Comparison of ENCODE assay signal across 9 cellular contexts in the genomic region with DNA sequence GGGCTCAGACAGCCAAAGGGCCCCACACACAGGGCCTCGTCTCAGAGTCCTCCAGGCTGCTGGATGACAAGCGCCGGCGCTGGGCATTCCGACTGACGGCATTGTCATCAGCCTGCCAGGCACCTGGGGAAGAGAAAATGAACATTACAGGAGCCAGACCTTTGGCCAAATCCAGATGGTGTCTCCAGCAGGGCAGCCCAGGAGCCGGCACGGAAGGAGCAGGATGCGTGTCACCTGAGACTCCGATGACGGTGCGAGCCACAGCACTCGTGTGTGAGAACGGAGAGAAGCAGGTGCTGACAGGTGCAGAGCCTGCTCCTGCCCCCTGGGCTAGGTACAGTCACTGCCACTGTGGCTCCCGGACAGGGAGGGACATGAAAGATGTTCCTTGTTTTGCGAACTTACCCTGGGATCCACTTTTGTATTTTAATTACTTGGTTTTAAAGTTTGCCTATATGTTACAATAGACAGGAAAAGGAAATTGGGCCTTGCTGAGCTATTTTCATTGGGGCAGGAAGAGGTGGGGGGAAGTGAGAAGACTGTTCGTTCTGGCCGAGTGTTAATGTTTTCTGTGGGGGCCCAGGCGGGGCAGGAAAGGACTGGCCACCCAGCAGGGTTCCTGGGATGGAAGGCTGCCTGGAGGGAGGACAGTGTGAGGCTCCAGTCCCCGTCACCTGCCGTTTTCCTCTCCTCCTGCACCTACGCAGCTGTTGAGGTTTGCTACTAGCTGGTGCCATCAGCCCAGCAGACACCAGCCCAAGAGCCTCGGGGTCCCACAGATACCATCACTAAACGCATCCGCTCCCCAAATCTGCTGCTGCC. TPM values are rescaled to one million over a fixed set of nuclear protein-coding genes. Genes with fewer than 3 reads are reported as not detected.
DNase-seq lines count a peak whose midpoint lies in the region; ATAC-seq, FAIRE-seq and TF ChIP-seq lines count a peak whose summit lies in the region.
"Had no signal": no experiment of that assay in that cellular context is flagged by ENCODE, and none has a peak within 500 bp of the region (broad histone marks: within the 10 kb centered on the region; RNA-seq: fewer than 3 reads in every experiment).

No MANE protein-coding gene starts in this region.

- intact Hi-C loops in activated B cell treated with CpG ODN at 0.5 μM for 24 hours (cut with micrococcal nuclease) (no loop called here), endothelial cell of umbilical vein (cut with micrococcal nuclease) (no loop called here)

- BruUV-seq in endothelial cell of umbilical vein (replicated peaks; lab: Mats Ljungman, UMichigan), result no TSS peak

- H3K4me2 ChIP-seq in endothelial cell of umbilical vein (ENCODE audit: insufficient read depth, low read length), result peak overlapping the region; percentile 9

- H3K9me3 ChIP-seq in endothelial cell of umbilical vein (replicated peaks; ENCODE audit: control insufficient read depth, insufficient read depth, low read length) (no peaks in the 10 kb centered on the region), upper lobe of left lung (no peaks in the 10 kb centered on the region)

- H4K20me1 ChIP-seq in endothelial cell of umbilical vein (replicated peaks; ENCODE audit: control insufficient read depth, extremely low read depth, insufficient read depth, low read length), result no peaks in the 10 kb centered on the region

- H3K4me3 ChIP-seq in endothelial cell of umbilical vein (replicated peaks in 1 of 3; ENCODE audit: insufficient read depth in 1 of 3, low read depth in 1 of 3, low read length in 3 of 3) (no peak overlapping the region), upper lobe of left lung (peak overlapping the region in 2 of 4 donors; percentile 23 to 24)

- no peak for TF ChIP-seq EP300 in upper lobe of left lung (IDR thresholded peaks at IDR 0.05)

- H3K79me2 ChIP-seq in endothelial cell of umbilical vein (ENCODE audit: control insufficient read depth, insufficient read depth, low read length), result no peaks in the 10 kb centered on the region

- no peaks in the 10 kb centered on the region for H3K9me1 ChIP-seq in endothelial cell of umbilical vein (replicated peaks; ENCODE audit: control insufficient read depth, extremely low read depth, insufficient read depth, low read length)

- DNase-seq in activated T-cell treated with anti-CD3 and anti-CD28 coated beads for 1 hour (ENCODE audit: low read depth) (peak; percentile 44), activated T-cell treated with anti-CD3 and anti-CD28 coated beads for 4 hours (no peak), activated B cell treated with CpG ODN at 0.5 μM for 24 hours (no peak), endothelial cell of umbilical vein (ENCODE audit: low read depth, low spot score) (peak; percentile 23), upper lobe of left lung (no peak), NCI-H774 (lab: John Stamatoyannopoulos, UW) (no peak), glomerular visceral epithelial cell (ENCODE audit: extremely low spot score) (no peak)

- ATAC-seq in activated B cell treated with CpG ODN at 0.5 μM for 24 hours (ENCODE audit: low read depth) (peak; percentile 56), upper lobe of left lung (ENCODE audit: low FRiP score in 2 of 2) (no peak), HG03139 (IDR thresholded peaks at IDR 0.05; ENCODE audit: unreplicated experiment) (no peak)

- FAIRE-seq in endothelial cell of umbilical vein (lab: Jason Lieb, UNC), result peak; percentile 46

- no peak overlapping the region for H3K27ac ChIP-seq in endothelial cell of umbilical vein (ENCODE audit: insufficient read depth, low read depth, low read length)
- peak overlapping the region; percentile 63 to 75 (median 71) for H3K27ac ChIP-seq in upper lobe of left lung

- POLR2A ChIA-PET in activated B cell treated with CpG ODN at 0.5 μM for 24 hours (lab: Charles Lee), result interaction anchor here (0.6 to 2.4 kb wide), 9 partner anchors 19 to 220 kb away, joined by 3 to 25 read pairs (median 5); partner anchors contain the start of gene UBALD2
- POLR2A ChIA-PET in endothelial cell of umbilical vein (lab: Charles Lee), result no interaction called here

- H3K9ac ChIP-seq in endothelial cell of umbilical vein (replicated peaks; ENCODE audit: extremely low read depth, insufficient read depth, low read length), result no peak overlapping the region

- dilution Hi-C loops in endothelial cell of umbilical vein (cut with MboI; ENCODE audit: extremely low pct_ligation_motif_present, low sequenced_read_pairs), result no loop called here

- H3K4me1 ChIP-seq in endothelial cell of umbilical vein (ENCODE audit: control insufficient read depth, extremely low read depth, insufficient read depth, low read length), result peaks cover 19% of the 10 kb centered on the region
- H3K4me1 ChIP-seq in upper lobe of left lung, result peaks cover 38 to 54% (median 50%) of the 10 kb centered on the region in 4 donors

- WGBS in upper lobe of left lung, 2 donors, result 53 to 61% methylated on average over 19 to 23 of the region's 25 CpGs

- H3K27me3 Mint-ChIP-seq in activated B cell treated with CpG ODN at 0.5 μM for 24 hours, result peaks cover 4% of the 10 kb centered on the region

- peak overlapping the region; percentile 95 for H3K27ac Mint-ChIP-seq in activated B cell treated with CpG ODN at 0.5 μM for 24 hours

- H3K9me3 Mint-ChIP-seq in activated B cell treated with CpG ODN at 0.5 μM for 24 hours, result no peaks in the 10 kb centered on the region

- no peak for TF ChIP-seq POLR2A in endothelial cell of umbilical vein (IDR thresholded peaks at IDR 0.05; ENCODE audit: low read depth, low read length)
- no peak for TF ChIP-seq POLR2A in upper lobe of left lung (IDR thresholded peaks at IDR 0.05)

- peaks cover 61% of the 10 kb centered on the region for H3K4me1 Mint-ChIP-seq in activated B cell treated with CpG ODN at 0.5 μM for 24 hours

- CTCF ChIA-PET in activated B cell treated with CpG ODN at 0.5 μM for 24 hours (lab: Charles Lee), result interaction anchor here (0.6 to 2.6 kb wide), 6 partner anchors 8 to 505 kb away, joined by 3 to 7 read pairs (median 5); no protein-coding TSS in a partner anchor
- CTCF ChIA-PET in endothelial cell of umbilical vein (lab: Charles Lee), result interaction anchor here (0.6 to 2.3 kb wide), 7 partner anchors 15 to 112 kb away, joined by 3 to 9 read pairs (median 3); no protein-coding TSS in a partner anchor

- H3K36me3 Mint-ChIP-seq in activated B cell treated with CpG ODN at 0.5 μM for 24 hours (ENCODE audit: low read depth), result no peaks in the 10 kb centered on the region

- H3K36me3 ChIP-seq in endothelial cell of umbilical vein (ENCODE audit: control insufficient read depth in 2 of 2, extremely low read depth in 1 of 2, insufficient read depth in 2 of 2, low read length in 2 of 2), result no peaks in the 10 kb centered on the region
- no peaks in the 10 kb centered on the region for H3K36me3 ChIP-seq in upper lobe of left lung

- TF ChIP-seq CTCF in activated B cell treated with CpG ODN at 0.5 μM for 24 hours (IDR thresholded peaks at IDR 0.05), result no peak
- no peak for TF ChIP-seq CTCF in endothelial cell of umbilical vein (IDR thresholded peaks at IDR 0.05; ENCODE audit: extremely low read depth in 1 of 2, insufficient read depth in 1 of 2, low read depth in 1 of 2, low read length in 2 of 2)
- no peak for TF ChIP-seq CTCF in upper lobe of left lung (IDR thresholded peaks at IDR 0.05)

- peak overlapping the region; percentile 67 for H3K4me3 Mint-ChIP-seq in activated B cell treated with CpG ODN at 0.5 μM for 24 hours

- H2AFZ ChIP-seq in endothelial cell of umbilical vein (ENCODE audit: low read depth, low read length), result peak overlapping the region; percentile 63

- H3K27me3 ChIP-seq in endothelial cell of umbilical vein (ENCODE audit: control insufficient read depth in 2 of 2, insufficient read depth in 2 of 2, low read length in 2 of 2), result peaks cover 2 to 4% of the 10 kb centered on the region in 2 experiments
- peaks cover 0 to 6% (median under 1%) of the 10 kb centered on the region in 4 donors for H3K27me3 ChIP-seq in upper lobe of left lung

TF ChIP-seq in endothelial cell of umbilical vein, 7 proteins besides CTCF, POLR2A, EP300 and RAD21:
- TF ChIP-seq MAX (IDR thresholded peaks at IDR 0.05; ENCODE audit: insufficient read depth, insufficient read length), result no peak
- no peak for TF ChIP-seq EZH2 (IDR thresholded peaks at IDR 0.05; ENCODE audit: borderline replicate concordance, low read depth, low read length, severe bottlenecking)
- no peak for TF ChIP-seq FOS (IDR thresholded peaks at IDR 0.05; ENCODE audit: borderline replicate concordance, insufficient read depth, low read length)
- TF ChIP-seq MYC (IDR thresholded peaks at IDR 0.05; ENCODE audit: low read depth, low read length), result no peak
- no peak for TF ChIP-seq GATA2 (IDR thresholded peaks at IDR 0.05; ENCODE audit: insufficient read depth, insufficient read length, low read depth, low read length)
- no peak for TF ChIP-seq JUN (IDR thresholded peaks at IDR 0.05; ENCODE audit: borderline replicate concordance, insufficient read depth, insufficient read length, low read depth)
- no peak for TF ChIP-seq POLR2AphosphoS5 (IDR thresholded peaks at IDR 0.05; ENCODE audit: insufficient read depth, low read depth, low read length)

RNA-seq across cellular contexts. Expression of gene FOXJ1, which starts 4.4 kb away (rescaled TPM):
- total RNA-seq in activated B cell treated with CpG ODN at 0.5 μM for 24 hours (0.39 and 0.44 TPM in 2 replicates), endothelial cell of umbilical vein (not detected in 2 replicates), upper lobe of left lung (10 to 100 TPM in 5 of 6 donors, 1 to 10 TPM in 1; 3.3 to 86.6 (median 32.2) TPM)
- not detected in 2 replicates for polyA plus RNA-seq in endothelial cell of umbilical vein
- not detected in 2 replicates for polyA plus RNA-seq in endothelial cell of umbilical vein (2011; cell fraction: cytosol; rRNA removed)
- polyA plus RNA-seq in endothelial cell of umbilical vein (2011; cell fraction: nucleus; rRNA removed), result not detected in 2 replicates
- polyA plus RNA-seq in endothelial cell of umbilical vein (2012), result not detected in 2 replicates
- polyA minus RNA-seq in endothelial cell of umbilical vein, result not detected in 2 replicates
- not detected for polyA minus RNA-seq in endothelial cell of umbilical vein (2011; cell fraction: cytosol; rRNA and poly(A)+ RNA removed)
- not detected in 2 replicates for polyA minus RNA-seq in endothelial cell of umbilical vein (2011; cell fraction: nucleus; rRNA and poly(A)+ RNA removed)
- polyA plus RNA-seq: AG04450 had no signal

RNA-seq across cellular contexts. Expression of gene EXOC7, which starts 41.9 kb away (rescaled TPM):
- 133 and 146 TPM in 2 replicates for total RNA-seq in activated B cell treated with CpG ODN at 0.5 μM for 24 hours
- 122 and 137 TPM in 2 replicates for total RNA-seq in endothelial cell of umbilical vein
- polyA plus RNA-seq in endothelial cell of umbilical vein, result 91.5 and 104 TPM in 2 replicates
- polyA plus RNA-seq in endothelial cell of umbilical vein (2011; cell fraction: cytosol; rRNA removed), result 75.7 and 77.3 TPM in 2 replicates
- 211 and 239 TPM in 2 replicates for polyA plus RNA-seq in endothelial cell of umbilical vein (2011; cell fraction: nucleus; rRNA removed)
- 127 and 145 TPM in 2 replicates for polyA plus RNA-seq in endothelial cell of umbilical vein (2012)
- polyA minus RNA-seq in endothelial cell of umbilical vein, result 135 and 149 TPM in 2 replicates
- 57.0 TPM for polyA minus RNA-seq in endothelial cell of umbilical vein (2011; cell fraction: cytosol; rRNA and poly(A)+ RNA removed)
- polyA minus RNA-seq in endothelial cell of umbilical vein (2011; cell fraction: nucleus; rRNA and poly(A)+ RNA removed), result 89.1 and 93.6 TPM in 2 replicates
- 100 to 1,000 TPM in 3 of 6 donors, 10 to 100 TPM in 3; 69.4 to 233 (median 103) TPM for total RNA-seq in upper lobe of left lung

Comparison
In these comparisons a context has a peak if more than half of its experiments do, and no peak if none do; other contexts are left out.
1. DNase-seq: peak in activated T-cell treated with anti-CD3 and anti-CD28 coated beads for 1 hour (single experiment) and endothelial cell of umbilical vein (single experiment); none in activated T-cell treated with anti-CD3 and anti-CD28 coated beads for 4 hours (single experiment), activated B cell treated with CpG ODN at 0.5 μM for 24 hours (single experiment), upper lobe of left lung (0 of 2), NCI-H774 (single experiment) and glomerular visceral epithelial cell (single experiment).